8 cellular contexts compared by ENCODE assay signal in the genomic region with DNA sequence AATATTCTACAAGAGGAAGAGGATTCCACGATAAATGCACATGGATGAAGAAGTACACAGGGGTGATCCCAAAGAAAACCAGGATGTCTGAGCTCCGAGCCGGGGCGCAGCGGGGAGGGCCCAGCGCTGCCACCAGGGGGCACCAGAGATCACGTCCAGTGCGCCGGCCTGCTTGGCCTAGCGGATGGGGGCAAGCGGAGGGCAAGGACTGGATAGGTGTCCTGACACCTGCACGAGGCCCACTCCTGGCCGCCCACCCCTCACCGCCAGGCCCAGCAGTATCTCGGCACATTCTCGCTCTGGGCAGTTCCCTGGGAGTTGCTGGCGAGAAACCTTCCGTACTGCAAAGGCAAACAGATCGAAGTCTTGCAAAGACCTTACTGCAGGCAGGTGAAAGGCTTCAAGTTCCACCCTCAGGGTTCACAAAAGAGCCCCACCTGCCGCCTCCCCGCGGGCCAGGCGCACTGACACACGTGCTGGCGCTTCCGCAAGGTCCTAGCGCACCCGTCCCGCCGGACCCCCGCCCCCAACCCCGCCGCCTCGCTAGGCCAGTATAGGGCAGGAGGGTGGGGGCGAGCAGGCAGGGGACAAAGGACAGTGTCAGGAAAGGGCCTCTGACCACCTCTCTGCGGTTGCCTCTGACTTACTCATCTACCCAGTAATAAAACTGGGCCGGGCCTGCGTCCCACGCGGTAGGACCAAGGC. TPM values are rescaled to one million over a fixed set of nuclear protein-coding genes. Genes with fewer than 3 reads are reported as not detected.
DNase-seq lines count a peak whose midpoint lies in the region; ATAC-seq and TF ChIP-seq lines count a peak whose summit lies in the region.

No MANE protein-coding gene starts in this region.

- 18 to 28% (median 22%) methylated on average over 31 to 40 of the region's 40 CpGs for WGBS in heart left ventricle, 4 donors

- peaks cover 32% of the 10 kb centered on the region for H3K27me3 ChIP-seq in CD4-positive, alpha-beta T cell (ENCODE audit: control insufficient read depth, insufficient read depth, low read length)
- H3K27me3 ChIP-seq in HL-60 (ENCODE audit: insufficient read depth, poor library complexity, severe bottlenecking) (no peaks in the 10 kb centered on the region), heart left ventricle (peaks cover 19 to 62% (median 48%) of the 10 kb centered on the region in 9 donors)

- no peaks in the 10 kb centered on the region for H3K36me3 Mint-ChIP-seq in CD4-positive, alpha-beta T cell (ENCODE audit: low read depth)
- no peaks in the 10 kb centered on the region for H3K36me3 Mint-ChIP-seq in activated naive CD4-positive, alpha-beta T cell treated with anti-CD3 and anti-CD28 coated beads, Interleukin-2, amount 50 U/mL, for 72 hours
- H3K36me3 Mint-ChIP-seq in progenitor cell of endocrine pancreas (ENCODE audit: insufficient read depth): peaks cover 3% of the 10 kb centered on the region

- peak; percentile 95 for TF ChIP-seq CTCF in CD4-positive, alpha-beta T cell (IDR thresholded peaks at IDR 0.05)
- TF ChIP-seq CTCF in HL-60 (IDR thresholded peaks at IDR 0.05; ENCODE audit: insufficient read depth, low read length): peak; percentile 70
- TF ChIP-seq CTCF in heart left ventricle (IDR thresholded peaks at IDR 0.05): peak; percentile 96 to 100 (median 99)
- TF ChIP-seq CTCF in progenitor cell of endocrine pancreas (IDR thresholded peaks at IDR 0.05; ENCODE audit: unreplicated experiment): peak; percentile 99

- no peak overlapping the region for H3K27ac Mint-ChIP-seq in CD4-positive, alpha-beta T cell
- no peak overlapping the region for H3K27ac Mint-ChIP-seq in activated naive CD4-positive, alpha-beta T cell treated with anti-CD3 and anti-CD28 coated beads, Interleukin-2, amount 50 U/mL, for 72 hours
- H3K27ac Mint-ChIP-seq in progenitor cell of endocrine pancreas: peak overlapping the region; percentile 31

- no peak for TF ChIP-seq POLR2A in heart left ventricle (IDR thresholded peaks at IDR 0.05)

- POLR2A ChIA-PET in CD4-positive, alpha-beta T cell (lab: Charles Lee): interaction anchor here (0.6 to 3.5 kb wide), 3 partner anchors 29 to 58 kb away, joined by 3 to 34 read pairs (median 6); a partner anchor contains a TSS

- H3K36me3 ChIP-seq in heart left ventricle: no peaks in the 10 kb centered on the region

- no peak overlapping the region for H3K4me3 ChIP-seq in HL-60 (replicated peaks; ENCODE audit: insufficient read depth, low read length)
- H3K4me3 ChIP-seq in heart left ventricle: no peak overlapping the region

- no peaks in the 10 kb centered on the region for H3K9me3 ChIP-seq in CD4-positive, alpha-beta T cell (ENCODE audit: control insufficient read depth, low read length)
- no peaks in the 10 kb centered on the region for H3K9me3 ChIP-seq in heart left ventricle

- H3K4me1 ChIP-seq in heart left ventricle: peaks cover 0 to 56% (median 15%) of the 10 kb centered on the region in 12 donors

- no peak overlapping the region for H3K4me3 Mint-ChIP-seq in CD4-positive, alpha-beta T cell
- H3K4me3 Mint-ChIP-seq in progenitor cell of endocrine pancreas (ENCODE audit: low read depth): no peak overlapping the region

- H3K27ac ChIP-seq in CD4-positive, alpha-beta T cell (ENCODE audit: low read depth, low read length): no peak overlapping the region
- no peak overlapping the region for H3K27ac ChIP-seq in HL-60 (replicated peaks)
- H3K27ac ChIP-seq in heart left ventricle: no peak overlapping the region

- intact Hi-C loops in CD4-positive, alpha-beta T cell (cut with DNase I, micrococcal nuclease): loop anchor here (1.0 to 10.0 kb wide), 6 partner anchors 31 to 1575 kb away; a partner anchor contains a TSS
- intact Hi-C loops in heart left ventricle (cut with DNase I): loop anchor here (1.0 to 10.0 kb wide), 12 partner anchors 29 to 495 kb away; a partner anchor contains a TSS

- in situ Hi-C loops in SK-MEL-5 (cut with HindIII; ENCODE audit: low pct_unique_long_range_greater_than_20kb, low sequenced_read_pairs): no loop called here

- no peaks in the 10 kb centered on the region for H3K9me3 Mint-ChIP-seq in CD4-positive, alpha-beta T cell
- H3K9me3 Mint-ChIP-seq in activated naive CD4-positive, alpha-beta T cell treated with anti-CD3 and anti-CD28 coated beads, Interleukin-2, amount 50 U/mL, for 72 hours: no peaks in the 10 kb centered on the region
- H3K9me3 Mint-ChIP-seq in progenitor cell of endocrine pancreas (ENCODE audit: low read depth): no peaks in the 10 kb centered on the region

- DNase-seq in CD4-positive, alpha-beta T cell: peak; percentile 42 to 79 (median 61)
- peak in 1 of 2 experiments; percentile 51 for DNase-seq in HL-60 (ENCODE audit: low read depth in 1 of 2, low spot score in 1 of 2)
- peak; percentile 57 for DNase-seq in SK-MEL-5 (ENCODE audit: low read depth, low spot score)
- peak; percentile 72 to 83 for DNase-seq in activated naive CD4-positive, alpha-beta T cell treated with anti-CD3 and anti-CD28 coated beads, Interleukin-2, amount 50 U/mL, for 72 hours (ENCODE audit: low spot score in 2 of 2)
- DNase-seq in heart left ventricle: peak; percentile 71 to 90 (median 73)
- DNase-seq in progenitor cell of endocrine pancreas (ENCODE audit: low spot score, unreplicated experiment): peak; percentile 85
- DNase-seq in COR-L47 (lab: John Stamatoyannopoulos, UW): no peak

- H3K4me1 Mint-ChIP-seq in CD4-positive, alpha-beta T cell (ENCODE audit: low read depth): peaks cover 9% of the 10 kb centered on the region
- peaks cover 12% of the 10 kb centered on the region for H3K4me1 Mint-ChIP-seq in progenitor cell of endocrine pancreas (ENCODE audit: low read depth)

- ATAC-seq in CD4-positive, alpha-beta T cell (ENCODE audit: poor library complexity): peak; percentile 25
- peak; percentile 56 to 68 for ATAC-seq in activated naive CD4-positive, alpha-beta T cell treated with anti-CD3 and anti-CD28 coated beads, Interleukin-2, amount 50 U/mL, for 72 hours
- peak; percentile 49 to 75 (median 63) for ATAC-seq in heart left ventricle
- no peak for ATAC-seq in HG03135 (IDR thresholded peaks at IDR 0.05; ENCODE audit: unreplicated experiment)

- H3K27me3 Mint-ChIP-seq in CD4-positive, alpha-beta T cell: peaks cover 36% of the 10 kb centered on the region
- H3K27me3 Mint-ChIP-seq in progenitor cell of endocrine pancreas: peaks cover 44% of the 10 kb centered on the region

- CTCF ChIA-PET in CD4-positive, alpha-beta T cell (lab: Charles Lee): interaction anchor here (0.6 to 3.8 kb wide), 19 partner anchors 8 to 497 kb away, joined by 3 to 45 read pairs (median 5); a partner anchor contains a TSS

RNA-seq across cellular contexts. Expression of a gene that starts 3.3 kb away (rescaled TPM):
- not detected for total RNA-seq in CD4-positive, alpha-beta T cell
- 0.16 and 0.29 TPM in 2 replicates for total RNA-seq in SK-MEL-5 (2014; rRNA removed; shearing (Covaris generic))
- polyA plus RNA-seq in SK-MEL-5 (2015; cell fraction: cytosol; rRNA removed): not detected in 2 replicates
- polyA plus RNA-seq in SK-MEL-5 (2015; cell fraction: nucleus; rRNA removed): not detected in 2 replicates
- not detected for total RNA-seq in activated naive CD4-positive, alpha-beta T cell treated with anti-CD3 and anti-CD28 coated beads, Interleukin-2, amount 50 U/mL, for 72 hours
- total RNA-seq in heart left ventricle (under 1 TPM in 5 of 9 donors, not detected in 4; 0.27 to 0.57 (median 0.45) TPM), progenitor cell of endocrine pancreas (not detected in 2 replicates)
- polyA plus RNA-seq in heart left ventricle: not detected

RNA-seq across cellular contexts. Expression of a gene that starts 28.1 kb away (rescaled TPM):
- total RNA-seq in CD4-positive, alpha-beta T cell: 100 to 1,000 TPM; 206 to 222 TPM
- total RNA-seq in SK-MEL-5 (2014; rRNA removed; shearing (Covaris generic)): 1.9 and 3.2 TPM in 2 replicates
- 0.69 and 1.4 TPM in 2 replicates for polyA plus RNA-seq in SK-MEL-5 (2015; cell fraction: cytosol; rRNA removed)
- 4.2 and 6.5 TPM in 2 replicates for polyA plus RNA-seq in SK-MEL-5 (2015; cell fraction: nucleus; rRNA removed)
- total RNA-seq in activated naive CD4-positive, alpha-beta T cell treated with anti-CD3 and anti-CD28 coated beads, Interleukin-2, amount 50 U/mL, for 72 hours: 10 to 100 TPM; 63.5 to 91.5 TPM
- total RNA-seq in heart left ventricle (10 to 100 TPM in 2 of 9 donors, 1 to 10 TPM in 7; 1.6 to 46.2 (median 4.8) TPM), progenitor cell of endocrine pancreas (2.5 and 2.8 TPM in 2 replicates)
- polyA plus RNA-seq in heart left ventricle: 1 to 10 TPM; 3.5 to 7.7 TPM

RNA-seq across cellular contexts. Expression of a gene that starts 40.7 kb away (rescaled TPM):
- total RNA-seq in CD4-positive, alpha-beta T cell: under 1 TPM; 0.34 to 0.36 TPM
- not detected in 2 replicates for total RNA-seq in SK-MEL-5 (2014; rRNA removed; shearing (Covaris generic))
- polyA plus RNA-seq in SK-MEL-5 (2015; cell fraction: cytosol; rRNA removed): not detected in 2 replicates
- polyA plus RNA-seq in SK-MEL-5 (2015; cell fraction: nucleus; rRNA removed): not detected in 2 replicates
- total RNA-seq in activated naive CD4-positive, alpha-beta T cell treated with anti-CD3 and anti-CD28 coated beads, Interleukin-2, amount 50 U/mL, for 72 hours: under 1 TPM; 0.29 to 0.30 TPM
- total RNA-seq in heart left ventricle (10 to 100 TPM in 2 of 9 donors, 1 to 10 TPM in 7; 5.0 to 17.4 (median 8.0) TPM), progenitor cell of endocrine pancreas (13.2 and 13.8 TPM in 2 replicates)
- 1 to 10 TPM in 1 of 2 donors, under 1 TPM in 1; 0.93 to 3.8 TPM for polyA plus RNA-seq in heart left ventricle

RNA-seq across cellular contexts. Expression of a gene that starts 43.9 kb away (rescaled TPM):
- total RNA-seq in CD4-positive, alpha-beta T cell: 1 to 10 TPM; 6.8 to 7.0 TPM
- total RNA-seq in SK-MEL-5 (2014; rRNA removed; shearing (Covaris generic)): 11.5 and 12.3 TPM in 2 replicates
- 11.6 and 17.8 TPM in 2 replicates for polyA plus RNA-seq in SK-MEL-5 (2015; cell fraction: cytosol; rRNA removed)
- polyA plus RNA-seq in SK-MEL-5 (2015; cell fraction: nucleus; rRNA removed): 7.5 and 7.6 TPM in 2 replicates
- 10 to 100 TPM in 1 of 2 donors, 1 to 10 TPM in 1; 5.8 to 14.2 TPM for total RNA-seq in activated naive CD4-positive, alpha-beta T cell treated with anti-CD3 and anti-CD28 coated beads, Interleukin-2, amount 50 U/mL, for 72 hours
- total RNA-seq in heart left ventricle (10 to 100 TPM; 28.6 to 92.7 (median 40.1) TPM), progenitor cell of endocrine pancreas (12.9 and 14.9 TPM in 2 replicates)
- polyA plus RNA-seq in heart left ventricle: 10 to 100 TPM; 27.9 to 34.8 TPM
